In the genomic region with DNA sequence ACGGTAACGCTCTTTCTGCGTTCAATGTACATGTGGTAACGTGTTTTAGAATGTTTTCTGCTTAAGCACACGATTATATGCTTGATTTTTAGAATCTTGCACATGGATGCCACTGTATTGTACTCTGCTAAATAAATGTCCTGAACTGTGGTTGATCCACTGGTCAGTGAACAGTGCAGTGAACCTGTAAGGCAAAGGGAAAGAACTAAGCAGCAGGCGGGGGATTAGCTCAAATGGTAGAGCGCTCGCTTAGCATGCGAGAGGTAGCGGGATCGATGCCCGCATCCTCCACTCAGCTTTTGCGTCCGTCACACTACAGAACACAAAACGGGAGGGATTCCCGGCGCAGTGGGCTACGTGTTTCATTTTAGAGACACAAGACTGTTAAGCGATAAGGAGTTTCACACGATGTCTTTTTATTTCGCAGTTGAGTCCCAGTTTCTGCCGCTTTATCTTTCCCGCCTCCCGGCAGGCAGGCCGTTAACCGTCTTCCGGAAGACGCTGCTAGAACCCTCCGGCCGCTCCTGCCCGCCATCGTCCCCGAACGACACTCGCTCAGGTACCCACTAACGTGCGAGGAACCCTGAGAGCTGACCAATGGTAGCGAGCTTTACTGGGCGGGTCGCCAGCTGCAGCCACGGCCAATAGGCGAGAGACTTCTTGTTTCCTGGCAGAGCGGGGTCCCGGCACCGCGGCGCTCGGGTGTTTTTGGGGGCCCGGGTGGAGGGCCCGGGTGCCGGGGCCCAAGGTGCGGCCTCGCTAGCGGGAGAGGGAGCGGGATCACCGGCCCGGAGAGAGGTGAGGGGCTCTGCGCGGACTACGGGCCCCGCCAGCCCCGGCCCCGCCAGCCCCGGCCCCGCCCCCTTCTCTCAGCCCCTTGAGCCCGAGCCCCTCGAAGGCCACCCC, we compare ENCODE assay signal across 1 cellular context.
TF ChIP-seq lines count a peak whose summit lies in the region.

A gene with protein sequence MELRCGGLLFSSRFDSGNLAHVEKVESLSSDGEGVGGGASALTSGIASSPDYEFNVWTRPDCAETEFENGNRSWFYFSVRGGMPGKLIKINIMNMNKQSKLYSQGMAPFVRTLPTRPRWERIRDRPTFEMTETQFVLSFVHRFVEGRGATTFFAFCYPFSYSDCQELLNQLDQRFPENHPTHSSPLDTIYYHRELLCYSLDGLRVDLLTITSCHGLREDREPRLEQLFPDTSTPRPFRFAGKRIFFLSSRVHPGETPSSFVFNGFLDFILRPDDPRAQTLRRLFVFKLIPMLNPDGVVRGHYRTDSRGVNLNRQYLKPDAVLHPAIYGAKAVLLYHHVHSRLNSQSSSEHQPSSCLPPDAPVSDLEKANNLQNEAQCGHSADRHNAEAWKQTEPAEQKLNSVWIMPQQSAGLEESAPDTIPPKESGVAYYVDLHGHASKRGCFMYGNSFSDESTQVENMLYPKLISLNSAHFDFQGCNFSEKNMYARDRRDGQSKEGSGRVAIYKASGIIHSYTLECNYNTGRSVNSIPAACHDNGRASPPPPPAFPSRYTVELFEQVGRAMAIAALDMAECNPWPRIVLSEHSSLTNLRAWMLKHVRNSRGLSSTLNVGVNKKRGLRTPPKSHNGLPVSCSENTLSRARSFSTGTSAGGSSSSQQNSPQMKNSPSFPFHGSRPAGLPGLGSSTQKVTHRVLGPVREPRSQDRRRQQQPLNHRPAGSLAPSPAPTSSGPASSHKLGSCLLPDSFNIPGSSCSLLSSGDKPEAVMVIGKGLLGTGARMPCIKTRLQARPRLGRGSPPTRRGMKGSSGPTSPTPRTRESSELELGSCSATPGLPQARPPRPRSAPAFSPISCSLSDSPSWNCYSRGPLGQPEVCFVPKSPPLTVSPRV (plus strand): TSS at position 673 of the 906 bp plus-strand sequence. CDS start 1,291 bp downstream, outside the sequence.

TF ChIP-seq in K562, 482 proteins besides CTCF, POLR2A, EP300 and RAD21 (continued from another document and continues in another):
- TF ChIP-seq ZBTB9 (CRISPR knock-in tag; IDR thresholded peaks at IDR 0.05) (peak; percentile 25; the same call in 1 of the 2 replicates), CHD2 (IDR thresholded peaks at IDR 0.05; ENCODE audit: low read depth, low read length) (peak; percentile 51; the same call in 1 of the 2 replicates), LEF1 (IDR thresholded peaks at IDR 0.05) (peak; percentile 45; the same call in 1 of the 2 replicates), NCOA4 (IDR thresholded peaks at IDR 0.05; ENCODE audit: partially characterized antibody) (no peak), BCOR (IDR thresholded peaks at IDR 0.05) (peak; percentile 58; the same call in 1 of the 2 replicates), NCOA2 (IDR thresholded peaks at IDR 0.05; ENCODE audit: partially characterized antibody in 2 of 2) (peak in 1 of 2 experiments; percentile 72), TEAD1 (CRISPR knock-in tag; IDR thresholded peaks at IDR 0.05) (peak in 1 of 2 experiments; percentile 32; a peak in 2 of 4 replicates), ZNF263 (CRISPR knock-in tag; IDR thresholded peaks at IDR 0.05; ENCODE audit: borderline replicate concordance) (peak; percentile 53; the same call in 1 of the 2 replicates), CREB5 (CRISPR knock-in tag; IDR thresholded peaks at IDR 0.05) (no peak; the same call in 1 of the 2 replicates), ZNF609 (CRISPR knock-in tag; IDR thresholded peaks at IDR 0.05; ENCODE audit: borderline replicate concordance) (peak; percentile 64; the same call in 1 of the 2 replicates), NR2C2 (CRISPR knock-in tag; IDR thresholded peaks at IDR 0.05) (no peak), NR2C2 (tag; IDR thresholded peaks at IDR 0.05) (peak; percentile 66), ZNF551 (CRISPR knock-in tag; IDR thresholded peaks at IDR 0.05) (no peak), ZNF165 (CRISPR knock-in tag; IDR thresholded peaks at IDR 0.05; ENCODE audit: borderline replicate concordance) (no peak), FOS (IDR thresholded peaks at IDR 0.05; ENCODE audit: extremely low read depth, insufficient read length) (peak; percentile 86), TSC22D4 (tag; IDR thresholded peaks at IDR 0.05) (no peak), ETV5 (CRISPR knock-in tag; IDR thresholded peaks at IDR 0.05; ENCODE audit: low read depth) (peak; percentile 72; the same call in 1 of the 2 replicates), CREB3 (tag; conservative IDR thresholded peaks at IDR 0.05; ENCODE audit: low read depth) (no peak; the same call in 1 of the 2 replicates)
- TF ChIP-seq, protein P1, sequence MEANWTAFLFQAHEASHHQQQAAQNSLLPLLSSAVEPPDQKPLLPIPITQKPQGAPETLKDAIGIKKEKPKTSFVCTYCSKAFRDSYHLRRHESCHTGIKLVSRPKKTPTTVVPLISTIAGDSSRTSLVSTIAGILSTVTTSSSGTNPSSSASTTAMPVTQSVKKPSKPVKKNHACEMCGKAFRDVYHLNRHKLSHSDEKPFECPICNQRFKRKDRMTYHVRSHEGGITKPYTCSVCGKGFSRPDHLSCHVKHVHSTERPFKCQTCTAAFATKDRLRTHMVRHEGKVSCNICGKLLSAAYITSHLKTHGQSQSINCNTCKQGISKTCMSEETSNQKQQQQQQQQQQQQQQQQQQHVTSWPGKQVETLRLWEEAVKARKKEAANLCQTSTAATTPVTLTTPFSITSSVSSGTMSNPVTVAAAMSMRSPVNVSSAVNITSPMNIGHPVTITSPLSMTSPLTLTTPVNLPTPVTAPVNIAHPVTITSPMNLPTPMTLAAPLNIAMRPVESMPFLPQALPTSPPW (CRISPR knock-in tag; IDR thresholded peaks at IDR 0.05) = peak; percentile 49
- TF ChIP-seq, protein P2, sequence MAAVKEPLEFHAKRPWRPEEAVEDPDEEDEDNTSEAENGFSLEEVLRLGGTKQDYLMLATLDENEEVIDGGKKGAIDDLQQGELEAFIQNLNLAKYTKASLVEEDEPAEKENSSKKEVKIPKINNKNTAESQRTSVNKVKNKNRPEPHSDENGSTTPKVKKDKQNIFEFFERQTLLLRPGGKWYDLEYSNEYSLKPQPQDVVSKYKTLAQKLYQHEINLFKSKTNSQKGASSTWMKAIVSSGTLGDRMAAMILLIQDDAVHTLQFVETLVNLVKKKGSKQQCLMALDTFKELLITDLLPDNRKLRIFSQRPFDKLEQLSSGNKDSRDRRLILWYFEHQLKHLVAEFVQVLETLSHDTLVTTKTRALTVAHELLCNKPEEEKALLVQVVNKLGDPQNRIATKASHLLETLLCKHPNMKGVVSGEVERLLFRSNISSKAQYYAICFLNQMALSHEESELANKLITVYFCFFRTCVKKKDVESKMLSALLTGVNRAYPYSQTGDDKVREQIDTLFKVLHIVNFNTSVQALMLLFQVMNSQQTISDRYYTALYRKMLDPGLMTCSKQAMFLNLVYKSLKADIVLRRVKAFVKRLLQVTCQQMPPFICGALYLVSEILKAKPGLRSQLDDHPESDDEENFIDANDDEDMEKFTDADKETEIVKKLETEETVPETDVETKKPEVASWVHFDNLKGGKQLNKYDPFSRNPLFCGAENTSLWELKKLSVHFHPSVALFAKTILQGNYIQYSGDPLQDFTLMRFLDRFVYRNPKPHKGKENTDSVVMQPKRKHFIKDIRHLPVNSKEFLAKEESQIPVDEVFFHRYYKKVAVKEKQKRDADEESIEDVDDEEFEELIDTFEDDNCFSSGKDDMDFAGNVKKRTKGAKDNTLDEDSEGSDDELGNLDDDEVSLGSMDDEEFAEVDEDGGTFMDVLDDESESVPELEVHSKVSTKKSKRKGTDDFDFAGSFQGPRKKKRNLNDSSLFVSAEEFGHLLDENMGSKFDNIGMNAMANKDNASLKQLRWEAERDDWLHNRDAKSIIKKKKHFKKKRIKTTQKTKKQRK (IDR thresholded peaks at IDR 0.05; ENCODE audit: borderline replicate concordance, low read depth, low read length) = no peak
- TF ChIP-seq, protein P3, sequence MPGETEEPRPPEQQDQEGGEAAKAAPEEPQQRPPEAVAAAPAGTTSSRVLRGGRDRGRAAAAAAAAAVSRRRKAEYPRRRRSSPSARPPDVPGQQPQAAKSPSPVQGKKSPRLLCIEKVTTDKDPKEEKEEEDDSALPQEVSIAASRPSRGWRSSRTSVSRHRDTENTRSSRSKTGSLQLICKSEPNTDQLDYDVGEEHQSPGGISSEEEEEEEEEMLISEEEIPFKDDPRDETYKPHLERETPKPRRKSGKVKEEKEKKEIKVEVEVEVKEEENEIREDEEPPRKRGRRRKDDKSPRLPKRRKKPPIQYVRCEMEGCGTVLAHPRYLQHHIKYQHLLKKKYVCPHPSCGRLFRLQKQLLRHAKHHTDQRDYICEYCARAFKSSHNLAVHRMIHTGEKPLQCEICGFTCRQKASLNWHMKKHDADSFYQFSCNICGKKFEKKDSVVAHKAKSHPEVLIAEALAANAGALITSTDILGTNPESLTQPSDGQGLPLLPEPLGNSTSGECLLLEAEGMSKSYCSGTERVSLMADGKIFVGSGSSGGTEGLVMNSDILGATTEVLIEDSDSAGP (CRISPR knock-in tag; IDR thresholded peaks at IDR 0.05) = peak; percentile 78
- TF ChIP-seq, protein P4, sequence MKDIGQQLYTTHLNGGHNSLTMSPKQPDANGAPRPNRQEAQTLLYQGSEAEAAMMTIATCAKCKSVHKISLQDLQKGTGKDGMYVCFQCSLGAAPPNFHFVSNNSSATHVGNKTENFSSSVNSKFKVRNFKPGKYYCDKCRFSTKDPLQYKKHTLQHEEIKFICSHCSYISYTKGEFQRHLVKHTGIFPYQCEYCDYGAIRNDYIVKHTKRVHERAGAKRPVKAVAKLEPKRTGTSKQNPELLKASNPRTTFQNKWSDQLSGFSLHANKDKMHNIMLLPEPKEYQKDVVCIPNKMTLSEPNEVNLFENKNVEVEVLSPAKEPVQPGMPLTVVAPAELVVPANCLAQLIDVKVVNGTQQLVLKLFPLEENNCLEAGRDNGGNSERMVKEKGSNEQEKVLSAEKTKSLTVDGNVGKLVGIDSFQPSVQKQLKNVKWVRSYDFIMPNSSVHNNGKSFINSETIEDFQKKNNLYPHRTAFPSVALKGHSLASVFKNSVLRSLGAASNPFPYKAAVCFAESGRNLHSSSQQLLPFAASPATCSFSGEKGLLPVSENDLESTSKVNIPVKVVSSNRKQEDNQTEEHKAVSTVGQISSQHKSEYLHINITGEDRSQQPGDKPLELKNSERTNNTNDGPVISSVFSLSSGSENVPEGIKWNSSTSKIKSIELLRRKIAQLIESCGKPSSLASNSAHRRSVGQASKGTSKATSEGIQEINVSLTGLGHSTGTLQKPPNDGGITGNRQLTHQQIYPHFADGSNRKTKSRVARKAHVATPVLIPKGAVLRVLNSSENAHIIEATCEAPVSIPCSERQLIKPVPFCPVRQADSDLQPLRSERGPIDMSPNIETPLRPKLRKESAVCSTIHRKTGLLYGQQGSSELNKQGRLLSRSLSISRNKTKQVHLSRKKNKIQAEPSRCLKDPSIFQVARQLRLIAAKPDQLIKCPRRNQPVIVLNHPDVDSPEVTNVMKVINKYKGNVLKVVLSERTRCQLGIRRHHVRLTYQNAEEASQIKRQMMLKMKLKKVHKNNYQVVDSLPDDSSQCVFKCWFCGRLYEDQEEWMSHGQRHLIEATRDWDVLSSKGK (CRISPR knock-in tag; IDR thresholded peaks at IDR 0.05) = 0 out of 2 replicates have a peak, but pooled peaks have one; percentile 34
